16 cellular contexts compared by ENCODE assay signal in the genomic region with DNA sequence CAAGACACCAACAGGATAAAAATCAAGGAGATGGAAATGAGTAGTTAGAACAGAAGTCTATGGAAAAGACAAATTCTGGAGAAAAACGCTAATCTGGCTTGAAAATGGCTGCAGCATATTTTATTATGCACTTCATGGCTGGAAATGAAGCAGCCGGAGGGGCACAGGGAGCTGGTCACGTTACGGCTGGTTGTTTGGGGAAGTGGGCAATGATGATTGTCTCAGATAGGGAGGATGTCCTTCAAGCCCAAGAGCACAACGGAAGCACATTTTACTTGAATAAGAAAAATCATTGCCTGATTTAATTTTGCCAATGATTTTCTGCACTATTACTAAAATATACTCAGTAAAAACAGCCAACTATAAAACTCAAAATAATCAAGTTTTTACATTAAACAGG. TPM values are rescaled to one million over a fixed set of nuclear protein-coding genes. Genes with fewer than 3 reads are reported as not detected.
"Had no signal": no experiment of that assay in that cellular context is flagged by ENCODE, and none has a peak within 500 bp of the region (broad histone marks: within the 10 kb centered on the region; RNA-seq: fewer than 3 reads in every experiment).

No MANE protein-coding gene starts in this region.

- H3K79me2 ChIP-seq: parathyroid adenoma had no signal

- H2AFZ ChIP-seq: parathyroid adenoma had no signal

- H3K27ac Mint-ChIP-seq: activated B cell treated with CpG ODN at 0.5 μM for 24 hours; activated CD4-positive, alpha-beta T cell treated with anti-CD3 and anti-CD28 coated beads, Interleukin-2, amount 10 ng/mL, durations not matched to agents 7 days and 5 days; activated naive CD8-positive, alpha-beta T cell treated with anti-CD3 and anti-CD28 coated beads, Interleukin-2, amount 50 U/mL, for 24 hours; stimulated activated naive CD8-positive, alpha-beta T cell treated with anti-CD3 and anti-CD28 coated beads, Interleukin-15, amount 100 ng/mL, for 72 hours had no signal

- H3K9me3 ChIP-seq: ascending aorta, heart right ventricle, left ventricle myocardium inferior, thoracic aorta, uterus had no signal

- ATAC-seq: activated naive CD8-positive, alpha-beta T cell treated with anti-CD3 and anti-CD28 coated beads, Interleukin-2, amount 50 U/mL, for 24 hours; heart right ventricle; stimulated activated naive CD8-positive, alpha-beta T cell treated with anti-CD3 and anti-CD28 coated beads, Interleukin-15, amount 100 ng/mL, for 72 hours had no signal

- H3K27me3 ChIP-seq: ascending aorta, heart right ventricle, uterus had no signal

- H3K4me3 Mint-ChIP-seq: activated B cell treated with CpG ODN at 0.5 μM for 24 hours; activated CD4-positive, alpha-beta T cell treated with anti-CD3 and anti-CD28 coated beads, Interleukin-2, amount 10 ng/mL, durations not matched to agents 7 days and 5 days; activated naive CD8-positive, alpha-beta T cell treated with anti-CD3 and anti-CD28 coated beads, Interleukin-2, amount 50 U/mL, for 24 hours; stimulated activated naive CD8-positive, alpha-beta T cell treated with anti-CD3 and anti-CD28 coated beads, Interleukin-15, amount 100 ng/mL, for 72 hours had no signal

- H3K27me3 Mint-ChIP-seq: activated naive CD8-positive, alpha-beta T cell treated with anti-CD3 and anti-CD28 coated beads, Interleukin-2, amount 50 U/mL, for 24 hours; stimulated activated naive CD8-positive, alpha-beta T cell treated with anti-CD3 and anti-CD28 coated beads, Interleukin-15, amount 100 ng/mL, for 72 hours had no signal

- H3K9me3 Mint-ChIP-seq: activated B cell treated with CpG ODN at 0.5 μM for 24 hours; activated CD4-positive, alpha-beta T cell treated with anti-CD3 and anti-CD28 coated beads, Interleukin-2, amount 10 ng/mL, durations not matched to agents 7 days and 5 days; stimulated activated naive CD8-positive, alpha-beta T cell treated with anti-CD3 and anti-CD28 coated beads, Interleukin-15, amount 100 ng/mL, for 72 hours had no signal

- H3K9ac ChIP-seq: parathyroid adenoma had no signal

- DNase-seq: activated B cell treated with CpG ODN at 0.5 μM for 24 hours; activated CD4-positive, alpha-beta T cell treated with anti-CD3 and anti-CD28 coated beads, Interleukin-2, amount 10 ng/mL, durations not matched to agents 7 days and 5 days; activated CD8-positive, alpha-beta memory T cell treated with anti-CD3 and anti-CD28 coated beads for 24 hours; activated naive CD4-positive, alpha-beta T cell treated with Interleukin-2 at 50 U/mL for 16 hours; activated naive CD8-positive, alpha-beta T cell treated with anti-CD3 and anti-CD28 coated beads, Interleukin-2, amount 50 U/mL, for 24 hours; foreskin melanocyte; heart right ventricle; left ventricle myocardium inferior; stimulated activated CD4-positive, alpha-beta T cell treated with anti-CD3 and anti-CD28 coated beads, Interleukin-4, amount 100 ng/mL, for 4 hours; stimulated activated naive CD8-positive, alpha-beta T cell treated with anti-CD3 and anti-CD28 coated beads, Interleukin-15, amount 100 ng/mL, for 72 hours; uterus had no signal

- H3K4me1 Mint-ChIP-seq: activated CD4-positive, alpha-beta T cell treated with anti-CD3 and anti-CD28 coated beads, Interleukin-2, amount 10 ng/mL, durations not matched to agents 7 days and 5 days; activated naive CD8-positive, alpha-beta T cell treated with anti-CD3 and anti-CD28 coated beads, Interleukin-2, amount 50 U/mL, for 24 hours; stimulated activated naive CD8-positive, alpha-beta T cell treated with anti-CD3 and anti-CD28 coated beads, Interleukin-15, amount 100 ng/mL, for 72 hours had no signal

- H3K4me1 ChIP-seq: ascending aorta, heart right ventricle, left ventricle myocardium inferior, parathyroid adenoma, uterus had no signal

- H3K27ac ChIP-seq: ascending aorta, heart right ventricle, left ventricle myocardium inferior, parathyroid adenoma, skin epidermis, thoracic aorta, uterus had no signal

- H3K4me3 ChIP-seq: ascending aorta, heart right ventricle, left ventricle myocardium inferior, skin epidermis, thoracic aorta, uterus had no signal

- H3K36me3 ChIP-seq: ascending aorta, heart right ventricle, left ventricle myocardium inferior, thoracic aorta, uterus had no signal

RNA-seq across cellular contexts. Expression of a gene that starts 27.2 kb away (rescaled TPM):
- total RNA-seq: activated CD4-positive, alpha-beta T cell treated with anti-CD3 and anti-CD28 coated beads, Interleukin-2, amount 10 ng/mL, durations not matched to agents 7 days and 5 days; endothelial cell of umbilical vein had no signal
